8 cellular contexts compared by ENCODE assay signal in genomic region chr2:196298106-196298723, GRCh38.
DNase-seq lines count a peak whose midpoint lies in the region; ATAC-seq and TF ChIP-seq lines count a peak whose summit lies in the region.
"Not testable (repeated sequence)": the region's sequence is repeated elsewhere in the genome, so short reads cannot be mapped to it uniquely, and the experiment has no call there.

No MANE protein-coding gene starts in this region.

- not testable (repeated sequence) for H3K4me1 ChIP-seq in H9 (ENCODE audit: insufficient read depth, low read length); mesenchymal stem cell (ENCODE audit: control insufficient read depth, insufficient read depth, low read depth, low read length); thoracic aorta (ENCODE audit: control insufficient read depth in 1 of 2, low read depth in 2 of 2)

- H3K4me2 ChIP-seq in H9 (ENCODE audit: insufficient read depth, insufficient read length, low read length); mesenchymal stem cell (ENCODE audit: low read length, poor library complexity, severe bottlenecking): not testable (repeated sequence)

- H4K91ac ChIP-seq in H9 (ENCODE audit: insufficient read length, low read depth, low read length); mesenchymal stem cell (ENCODE audit: low read length): not testable (repeated sequence)

- not testable (repeated sequence) for H3K27ac ChIP-seq in H9 (ENCODE audit: insufficient read length, low read depth, low read length); mesenchymal stem cell (ENCODE audit: low read length, poor library complexity, severe bottlenecking); thoracic aorta

- H3K79me1 ChIP-seq in H9 (ENCODE audit: insufficient read depth, low read depth, low read length, poor library complexity, severe bottlenecking); mesenchymal stem cell (replicated peaks; ENCODE audit: low read length, poor library complexity, severe bottlenecking): not testable (repeated sequence)

- peaks cover 23% of the 10 kb centered on the region for H3K4me1 Mint-ChIP-seq in Calu3 (ENCODE audit: low read depth, unreplicated experiment)
- H3K4me1 Mint-ChIP-seq in H9, brain: not testable (repeated sequence)

- not testable (repeated sequence) for H2BK12ac ChIP-seq in H9 (ENCODE audit: insufficient read length, low read depth, low read length); mesenchymal stem cell (ENCODE audit: low read length in 2 of 2)

- not testable (repeated sequence) for H3T11ph ChIP-seq in H9 (ENCODE audit: low read length)

- H3K27me3 ChIP-seq in H9 (ENCODE audit: insufficient read depth, low read length); mesenchymal stem cell (ENCODE audit: control insufficient read depth in 1 of 2, insufficient read depth in 1 of 2, low read length in 2 of 2); thoracic aorta (replicated peaks; ENCODE audit: insufficient read depth): not testable (repeated sequence)

- H3K23ac ChIP-seq in H9 (ENCODE audit: insufficient read length, low read depth, low read length); mesenchymal stem cell (ENCODE audit: low read length in 2 of 2): not testable (repeated sequence)

- ATAC-seq in thoracic aorta (ENCODE audit: insufficient number of reproducible peaks, low FRiP score, low read depth), result not testable (repeated sequence)

- H3K27me3 Mint-ChIP-seq in Calu3 (ENCODE audit: unreplicated experiment); H9 (ENCODE audit: low read depth); brain: not testable (repeated sequence)

- intact Hi-C loops in Calu3 (cut with micrococcal nuclease; ENCODE audit: unreplicated experiment), result loop anchor here (1.0 to 10.0 kb wide), 3 partner anchors 39 to 457 kb away; no protein-coding TSS in a partner anchor

- CTCF ChIA-PET in Calu3 (lab: Charles Lee), result interaction anchor here (0.6 to 1.2 kb wide), 3 partner anchors 21 to 156 kb away, joined by 3 to 15 read pairs (median 10); no protein-coding TSS in a partner anchor

- H3K9ac ChIP-seq in H9 (ENCODE audit: extremely low read depth, insufficient read length, low read length); mesenchymal stem cell (ENCODE audit: low read length): not testable (repeated sequence)

- H3K79me2 ChIP-seq in H9 (ENCODE audit: insufficient read depth, low read length), result not testable (repeated sequence)

- H2AK5ac ChIP-seq in H9 (ENCODE audit: insufficient read length, low read length); mesenchymal stem cell (ENCODE audit: low read length, severe bottlenecking): not testable (repeated sequence)

- H3K4ac ChIP-seq in H9 (ENCODE audit: low read depth, low read length); mesenchymal stem cell (ENCODE audit: low read depth in 1 of 2, low read length in 2 of 2): not testable (repeated sequence)

- H3K27ac Mint-ChIP-seq in Calu3 (ENCODE audit: unreplicated experiment); H9; brain: not testable (repeated sequence)

- H4K5ac ChIP-seq in H9 (ENCODE audit: insufficient read length, low read depth, low read length), result not testable (repeated sequence)

- H3K36me3 Mint-ChIP-seq in Calu3 (ENCODE audit: insufficient read depth, unreplicated experiment); H9 (ENCODE audit: insufficient read depth in 1 of 3, low read depth in 3 of 3): not testable (repeated sequence)
- peaks cover 13% of the 10 kb centered on the region for H3K36me3 Mint-ChIP-seq in brain

- not testable (repeated sequence) for H3K14ac ChIP-seq in H9 (ENCODE audit: insufficient read depth, low read length); mesenchymal stem cell (ENCODE audit: low read length in 2 of 2)

- H3K56ac ChIP-seq in H9 (ENCODE audit: insufficient read length, low read depth, low read length), result not testable (repeated sequence)

- not testable (repeated sequence) for H2BK120ac ChIP-seq in H9 (ENCODE audit: low read depth, low read length, poor library complexity, severe bottlenecking); mesenchymal stem cell (ENCODE audit: low read depth, low read length)

- DNase-seq in Calu3; H9; thoracic aorta (ENCODE audit: low spot score): not testable (repeated sequence)
- DNase-seq in NCI-H1694 (lab: John Stamatoyannopoulos, UW) (peak; percentile 27), RPMI7951 (ENCODE audit: low read depth) (peak; percentile 40), fibroblast of villous mesenchyme (ENCODE audit: low read depth) (peak; percentile 43), mesenchymal stem cell (peak; percentile 40)

- H3K36me3 ChIP-seq in mesenchymal stem cell (ENCODE audit: control insufficient read depth in 1 of 2, insufficient read depth in 2 of 2, low read depth in 1 of 2, low read length in 2 of 2); thoracic aorta: not testable (repeated sequence)

- not testable (repeated sequence) for H3K23me2 ChIP-seq in H9 (ENCODE audit: insufficient read length, low read depth, low read length, poor library complexity, severe bottlenecking)

- H2BK20ac ChIP-seq in H9 (ENCODE audit: low read depth, low read length, poor library complexity, severe bottlenecking), result not testable (repeated sequence)

- H4K8ac ChIP-seq in H9 (replicated peaks; ENCODE audit: insufficient read length, low read depth, low read length); mesenchymal stem cell (ENCODE audit: low read length): not testable (repeated sequence)

- H2BK15ac ChIP-seq in H9 (ENCODE audit: low read depth, low read length); mesenchymal stem cell (ENCODE audit: low read depth, poor library complexity, severe bottlenecking): not testable (repeated sequence)

- no CpG with 5 or more reads among the region's 8 CpGs for WGBS in H9 (ENCODE audit: extremely low coverage, insufficient read length, low lambda C conversion rate)
- WGBS in mesenchymal stem cell, result 77% methylated on average over 7 of the region's 8 CpGs

- not testable (repeated sequence) for H3K9me3 Mint-ChIP-seq in Calu3 (ENCODE audit: low read depth, unreplicated experiment); H9; brain

- not testable (repeated sequence) for H3K4me3 Mint-ChIP-seq in Calu3 (ENCODE audit: low read depth, unreplicated experiment); H9; brain

- H2AFZ ChIP-seq in H9 (ENCODE audit: low read length); mesenchymal stem cell (ENCODE audit: low read depth, low read length): not testable (repeated sequence)

- peak; percentile 68 for TF ChIP-seq CTCF in Calu3 (IDR thresholded peaks at IDR 0.05; ENCODE audit: unreplicated experiment)
- peak; percentile 78 for TF ChIP-seq CTCF in H9 (conservative IDR thresholded peaks at IDR 0.05)
- TF ChIP-seq CTCF in brain (conservative IDR thresholded peaks at IDR 0.05), result peak; percentile 78 to 87
- peak; percentile 55 for TF ChIP-seq CTCF in fibroblast of villous mesenchyme (IDR thresholded peaks at IDR 0.05; ENCODE audit: insufficient read depth, low read depth, low read length)
- TF ChIP-seq CTCF in thoracic aorta (IDR thresholded peaks at IDR 0.05), result peak; percentile 63

- H3K18ac ChIP-seq in H9 (ENCODE audit: insufficient read length, low read depth, low read length); mesenchymal stem cell (ENCODE audit: low read depth in 1 of 2, low read length in 2 of 2): not testable (repeated sequence)

- H4K20me1 ChIP-seq in H9 (ENCODE audit: control insufficient read depth, insufficient read depth, insufficient read length), result not testable (repeated sequence)

- BruUV-seq in Calu3 (replicated peaks; lab: Mats Ljungman, UMichigan), result not testable (repeated sequence)

- not testable (repeated sequence) for H2BK5ac ChIP-seq in H9 (ENCODE audit: insufficient read length, low read length); mesenchymal stem cell (ENCODE audit: low read depth, low read length, poor library complexity, severe bottlenecking)

- H3K9me3 ChIP-seq in H9 (ENCODE audit: control insufficient read depth, low read depth, low read length); mesenchymal stem cell (ENCODE audit: control insufficient read depth, low read length); thoracic aorta: not testable (repeated sequence)

- H3K4me3 ChIP-seq in fibroblast of villous mesenchyme (ENCODE audit: low read depth, low read length); mesenchymal stem cell (ENCODE audit: insufficient read depth in 1 of 2, low read depth in 1 of 2, low read length in 2 of 2); thoracic aorta: not testable (repeated sequence)
